ENCODE assay signal across 10 cellular contexts in the genomic region with DNA sequence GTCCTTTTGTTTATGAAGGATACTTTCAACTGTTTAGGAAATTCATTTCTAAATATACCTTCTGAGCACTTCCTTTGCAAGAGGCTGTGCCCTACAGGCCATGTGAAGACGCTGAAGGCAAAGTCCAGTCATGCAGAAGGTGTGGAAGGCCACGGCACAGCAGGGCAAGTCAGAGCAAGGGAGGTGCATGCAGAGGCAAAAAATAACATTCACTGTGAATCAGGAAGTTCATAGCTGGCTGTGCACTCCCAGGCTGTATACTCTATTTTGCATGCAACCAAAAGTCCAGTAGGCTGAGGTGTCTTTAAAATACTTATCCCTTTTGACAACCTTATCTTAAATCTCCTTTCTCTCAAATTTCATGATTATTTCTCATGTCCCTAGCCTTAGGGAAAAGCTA. TPM values are rescaled to one million over a fixed set of nuclear protein-coding genes. Genes with fewer than 3 reads are reported as not detected.
DNase-seq lines count a peak whose midpoint lies in the region; ATAC-seq, FAIRE-seq and TF ChIP-seq lines count a peak whose summit lies in the region.
"Had no signal": no experiment of that assay in that cellular context is flagged by ENCODE, and none has a peak within 500 bp of the region (broad histone marks: within the 10 kb centered on the region; RNA-seq: fewer than 3 reads in every experiment).

No MANE protein-coding gene starts in this region.

- H3K27me3 ChIP-seq in esophagus (ENCODE audit: control insufficient read depth in 1 of 2, insufficient read depth in 2 of 2, low read length in 2 of 2) (no peaks in the 10 kb centered on the region), psoas muscle (ENCODE audit: insufficient read depth in 3 of 3, low read length in 2 of 3) (no peaks in the 10 kb centered on the region)

- peaks cover 81% of the 10 kb centered on the region for H3K4me1 Mint-ChIP-seq in activated CD4-positive, alpha-beta T cell treated with anti-CD3 and anti-CD28 coated beads for 36 hours

- peak overlapping the region; percentile 2 for H3K27ac Mint-ChIP-seq in activated CD4-positive, alpha-beta T cell treated with anti-CD3 and anti-CD28 coated beads for 36 hours

- no peak for ATAC-seq in activated CD4-positive, alpha-beta T cell treated with anti-CD3 and anti-CD28 coated beads for 36 hours
- ATAC-seq in psoas muscle (peak; percentile 77 to 96 (median 88)), HG03280 (IDR thresholded peaks at IDR 0.05; ENCODE audit: unreplicated experiment) (no peak), GM21367 (IDR thresholded peaks at IDR 0.05; ENCODE audit: unreplicated experiment) (no peak), GM21390 (IDR thresholded peaks at IDR 0.05; ENCODE audit: unreplicated experiment) (no peak)

- H3K36me3 ChIP-seq in esophagus (ENCODE audit: control insufficient read depth in 2 of 2, insufficient read depth in 2 of 2, low read length in 1 of 2) (no peaks in the 10 kb centered on the region), psoas muscle (ENCODE audit: insufficient read depth in 1 of 2, low read depth in 1 of 2) (peaks cover 0 to 4% of the 10 kb centered on the region in 2 donors)

- peak; percentile 28 for DNase-seq in activated CD4-positive, alpha-beta T cell treated with anti-CD3 and anti-CD28 coated beads for 36 hours
- DNase-seq in activated CD4-positive, alpha-beta T cell treated with anti-CD3 and anti-CD28 coated beads for 1 hour: no peak
- DNase-seq in RCC 7860 (ENCODE audit: low spot score) (peak; percentile 67), psoas muscle (no peak)

- H3K4me1 ChIP-seq in esophagus (ENCODE audit: control insufficient read depth in 2 of 2, insufficient read depth in 2 of 2, low read length in 1 of 2) (peaks cover 2 to 3% of the 10 kb centered on the region in 2 donors), psoas muscle (peaks cover 40% of the 10 kb centered on the region)

- FAIRE-seq in RCC 7860 (lab: Jason Lieb, UNC): peak; percentile 81
- FAIRE-seq: islet of Langerhans had no signal

- H3K9me3 ChIP-seq in esophagus (ENCODE audit: control insufficient read depth in 2 of 2, insufficient read depth in 1 of 2, low read depth in 1 of 2, low read length in 1 of 2): no peaks in the 10 kb centered on the region
- H3K9me3 ChIP-seq in psoas muscle: no peaks in the 10 kb centered on the region

- WGBS in esophagus, 2 donors: 11 to 14% methylated on average over 2 of the region's 2 CpGs
- 15 to 39% (median 22%) methylated on average over 2 of the region's 2 CpGs for WGBS in psoas muscle, 3 donors

- intact Hi-C loops in activated CD4-positive, alpha-beta T cell treated with anti-CD3 and anti-CD28 coated beads for 36 hours (cut with DNase I, micrococcal nuclease): no loop called here
- intact Hi-C loops in psoas muscle (cut with DNase I): no loop called here

- no peak overlapping the region for H3K4me3 Mint-ChIP-seq in activated CD4-positive, alpha-beta T cell treated with anti-CD3 and anti-CD28 coated beads for 36 hours

- peaks cover 3% of the 10 kb centered on the region for H3K36me3 Mint-ChIP-seq in activated CD4-positive, alpha-beta T cell treated with anti-CD3 and anti-CD28 coated beads for 36 hours (ENCODE audit: low read depth)

- no peak for TF ChIP-seq CTCF in psoas muscle (IDR thresholded peaks at IDR 0.05)

- CTCF ChIA-PET in activated CD4-positive, alpha-beta T cell treated with anti-CD3 and anti-CD28 coated beads for 36 hours (lab: Charles Lee): interaction anchor here (0.6 to 1.8 kb wide), 3 partner anchors 14 to 57 kb away, joined by 3 to 7 read pairs (median 4); no protein-coding TSS in a partner anchor

- no peak overlapping the region for H3K4me3 ChIP-seq in esophagus (ENCODE audit: low read depth in 1 of 2, low read length in 2 of 2)
- H3K4me3 ChIP-seq in psoas muscle: no peak overlapping the region

- no peaks in the 10 kb centered on the region for H3K27me3 Mint-ChIP-seq in activated CD4-positive, alpha-beta T cell treated with anti-CD3 and anti-CD28 coated beads for 36 hours

- POLR2A ChIA-PET in activated CD4-positive, alpha-beta T cell treated with anti-CD3 and anti-CD28 coated beads for 36 hours (lab: Charles Lee): interaction anchor here (1.0 to 1.2 kb wide), 2 partner anchors 40 to 50 kb away, joined by 3 to 4 read pairs; a partner anchor contains a TSS

- peak overlapping the region; percentile 61 to 74 for H3K27ac ChIP-seq in esophagus (ENCODE audit: low read depth in 2 of 2, low read length in 1 of 2)
- H3K27ac ChIP-seq in psoas muscle: no peak overlapping the region
- H3K27ac ChIP-seq: C4-2B had no signal

- H3K9me3 Mint-ChIP-seq in activated CD4-positive, alpha-beta T cell treated with anti-CD3 and anti-CD28 coated beads for 36 hours (ENCODE audit: low read depth): no peaks in the 10 kb centered on the region

RNA-seq across cellular contexts. Expression of a gene that starts 50.3 kb away (rescaled TPM):
- 10 to 100 TPM; 22.8 to 24.7 TPM for total RNA-seq in activated CD4-positive, alpha-beta T cell treated with anti-CD3 and anti-CD28 coated beads for 36 hours
- polyA plus RNA-seq in esophagus (10 to 100 TPM; 11.3 to 12.8 TPM), psoas muscle (10 to 100 TPM in 2 of 3 donors, 1 to 10 TPM in 1; 8.3 to 26.3 (median 12.2) TPM)
- total RNA-seq in psoas muscle: 10 to 100 TPM; 19.4 to 26.6 (median 24.3) TPM

Comparison
In these comparisons a context has a peak if more than half of its experiments do, and no peak if none do; other contexts are left out.
1. DNase-seq: peak in activated CD4-positive, alpha-beta T cell treated with anti-CD3 and anti-CD28 coated beads for 36 hours (single experiment) and RCC 7860 (single experiment); none in activated CD4-positive, alpha-beta T cell treated with anti-CD3 and anti-CD28 coated beads for 1 hour (single experiment) and psoas muscle (0 of 2).
2. ATAC-seq: peak in psoas muscle (4 of 4); none in activated CD4-positive, alpha-beta T cell treated with anti-CD3 and anti-CD28 coated beads for 36 hours (single experiment), HG03280 (single experiment), GM21367 (single experiment) and GM21390 (single experiment).